Comparison of ENCODE assay signal across 16 cellular contexts in genomic region chr2:162198239-162198638, GRCh38. TPM values are rescaled to one million over a fixed set of nuclear protein-coding genes. Genes with fewer than 3 reads are reported as not detected.
DNase-seq lines count a peak whose midpoint lies in the region; ATAC-seq, FAIRE-seq and TF ChIP-seq lines count a peak whose summit lies in the region.
"Had no signal": no experiment of that assay in that cellular context is flagged by ENCODE, and none has a peak within 500 bp of the region (broad histone marks: within the 10 kb centered on the region; RNA-seq: fewer than 3 reads in every experiment).

No MANE protein-coding gene starts in this region.

- H3K27me3 Mint-ChIP-seq in chondrocyte (ENCODE audit: low read depth) = no peaks in the 10 kb centered on the region

- no peak overlapping the region for H3K4me3 Mint-ChIP-seq in chondrocyte (ENCODE audit: unreplicated experiment)
- H3K4me3 Mint-ChIP-seq: H9 had no signal

- TF ChIP-seq EP300 in HepG2 (IDR thresholded peaks at IDR 0.05; ENCODE audit: low read depth in 2 of 2, low read length in 2 of 2) = no peak
- no peak for TF ChIP-seq EP300 in HepG2 (CRISPR knock-in tag; IDR thresholded peaks at IDR 0.05; ENCODE audit: borderline replicate concordance)
- no peak for TF ChIP-seq EP300 in gastroesophageal sphincter (IDR thresholded peaks at IDR 0.05)

- no peak overlapping the region for H2BK120ac ChIP-seq in mesenchymal stem cell (ENCODE audit: low read depth, low read length)

- H3K9ac ChIP-seq in HepG2 (ENCODE audit: insufficient read depth, low read depth, low read length) (no peak overlapping the region), mesenchymal stem cell (ENCODE audit: low read length) (no peak overlapping the region), mammary epithelial cell (ENCODE audit: insufficient read depth, low read length) (no peak overlapping the region)
- H3K9ac ChIP-seq: BLaER1 treated with 17β-estradiol and CSF1 and Interleukin-3, amounts not matched to agents 10 nM and 100 nM had no signal

- TF ChIP-seq CTCF in HepG2 (CRISPR knock-in tag; IDR thresholded peaks at IDR 0.05) (no peak), right lobe of liver (IDR thresholded peaks at IDR 0.05) (no peak), chondrocyte (IDR thresholded peaks at IDR 0.05) (no peak), mammary epithelial cell (conservative IDR thresholded peaks at IDR 0.05 in 1 of 2, IDR thresholded peaks at IDR 0.05 in 1 of 2; ENCODE audit: extremely low read depth in 1 of 2, insufficient read depth in 1 of 2, low read depth in 1 of 2, low read length in 2 of 2) (no peak), spleen (IDR thresholded peaks at IDR 0.05 in 8 of 11, conservative IDR thresholded peaks at IDR 0.05 in 3 of 11) (no peak), gastroesophageal sphincter (IDR thresholded peaks at IDR 0.05) (no peak)

- H2AK5ac ChIP-seq in mesenchymal stem cell (ENCODE audit: low read length, severe bottlenecking) = no peak overlapping the region

- no peak overlapping the region for H3K18ac ChIP-seq in mesenchymal stem cell (ENCODE audit: low read depth in 1 of 2, low read length in 2 of 2)

- H3K14ac ChIP-seq in mesenchymal stem cell (ENCODE audit: low read length in 2 of 2) = peak overlapping the region in 1 of 2 experiments; percentile 26

- H2BK12ac ChIP-seq in mesenchymal stem cell (ENCODE audit: low read length in 2 of 2) = no peak overlapping the region

- H3K27ac Mint-ChIP-seq in chondrocyte (ENCODE audit: unreplicated experiment) = peak overlapping the region; percentile 89
- H3K27ac Mint-ChIP-seq: H9 had no signal

- no peak overlapping the region for H4K8ac ChIP-seq in mesenchymal stem cell (ENCODE audit: low read length)

- no peak overlapping the region for H3K23ac ChIP-seq in mesenchymal stem cell (ENCODE audit: low read length in 2 of 2)

- H3K79me2 ChIP-seq in HepG2 (ENCODE audit: insufficient read depth, low read length) (no peaks in the 10 kb centered on the region), mammary epithelial cell (ENCODE audit: insufficient read depth, low read length) (no peaks in the 10 kb centered on the region)

- no peak for TF ChIP-seq RAD21 in HepG2 (CRISPR knock-in tag; IDR thresholded peaks at IDR 0.05)

- H2BK15ac ChIP-seq in mesenchymal stem cell (ENCODE audit: low read depth, poor library complexity, severe bottlenecking) = no peak overlapping the region

- peaks cover 65% of the 10 kb centered on the region for H3K4me1 Mint-ChIP-seq in chondrocyte (ENCODE audit: low read depth)

- H3K36me3 ChIP-seq in HepG2 (replicated peaks in 1 of 2; ENCODE audit: control insufficient read depth in 1 of 2, insufficient read depth in 2 of 2, low read length in 2 of 2) (no peaks in the 10 kb centered on the region), right lobe of liver (no peaks in the 10 kb centered on the region), mesenchymal stem cell (ENCODE audit: control insufficient read depth in 1 of 2, insufficient read depth in 2 of 2, low read depth in 1 of 2, low read length in 2 of 2) (peaks cover 0 to 100% of the 10 kb centered on the region in 2 experiments), mammary epithelial cell (ENCODE audit: insufficient read depth, low read length) (peaks cover 27% of the 10 kb centered on the region), spleen (no peaks in the 10 kb centered on the region), gastroesophageal sphincter (peaks cover 0 to 5% of the 10 kb centered on the region in 2 donors)
- H3K36me3 ChIP-seq: BLaER1 treated with 17β-estradiol and CSF1 and Interleukin-3, amounts not matched to agents 10 nM and 100 nM; MG63 had no signal

- no peak overlapping the region for H3K27ac ChIP-seq in HepG2 (ENCODE audit: extremely low read length, insufficient read depth, low read length)
- H3K27ac ChIP-seq in right lobe of liver = no peak overlapping the region
- H3K27ac ChIP-seq in mesenchymal stem cell (ENCODE audit: low read length, poor library complexity, severe bottlenecking) = no peak overlapping the region
- H3K27ac ChIP-seq in mammary epithelial cell (ENCODE audit: insufficient read depth, low read depth, low read length) = no peak overlapping the region
- H3K27ac ChIP-seq in spleen = no peak overlapping the region
- H3K27ac ChIP-seq in gastroesophageal sphincter = no peak overlapping the region
- H3K27ac ChIP-seq: 22Rv1; BLaER1 treated with 17β-estradiol and CSF1 and Interleukin-3, amounts not matched to agents 10 nM and 100 nM had no signal

- POLR2A ChIA-PET in HepG2 (lab: Yijun Ruan, JAX) = no interaction called here

- no peaks in the 10 kb centered on the region for H3K79me1 ChIP-seq in mesenchymal stem cell (replicated peaks; ENCODE audit: low read length, poor library complexity, severe bottlenecking)

- H3K4me1 ChIP-seq in HepG2 (ENCODE audit: insufficient read depth, low read length) (no peaks in the 10 kb centered on the region), right lobe of liver (no peaks in the 10 kb centered on the region), mesenchymal stem cell (ENCODE audit: control insufficient read depth, insufficient read depth, low read depth, low read length) (peaks cover 5% of the 10 kb centered on the region), mammary epithelial cell (ENCODE audit: insufficient read depth, low read length) (no peaks in the 10 kb centered on the region), spleen (no peaks in the 10 kb centered on the region), gastroesophageal sphincter (no peaks in the 10 kb centered on the region)
- H3K4me1 ChIP-seq: BLaER1 treated with 17β-estradiol and CSF1 and Interleukin-3, amounts not matched to agents 10 nM and 100 nM had no signal

- no peak for TF ChIP-seq POLR2A in HepG2 (IDR thresholded peaks at IDR 0.05; ENCODE audit: insufficient read depth in 1 of 2, low read depth in 2 of 2, low read length in 2 of 2)
- TF ChIP-seq POLR2A in right lobe of liver (IDR thresholded peaks at IDR 0.05) = no peak
- no peak for TF ChIP-seq POLR2A in spleen (IDR thresholded peaks at IDR 0.05)
- no peak for TF ChIP-seq POLR2A in gastroesophageal sphincter (IDR thresholded peaks at IDR 0.05)

- WGBS in HepG2 (ENCODE audit: low lambda C conversion rate) = 13% methylated on average over 9 of the region's 9 CpGs
- WGBS in right lobe of liver (ENCODE audit: insufficient coverage, low coverage, low lambda C conversion rate, missing lambda C conversion rate) = 75% methylated on average over 9 of the region's 9 CpGs
- 86% methylated on average over 9 of the region's 9 CpGs for WGBS in mesenchymal stem cell
- WGBS in mammary epithelial cell (ENCODE audit: low coverage, missing lambda C conversion rate) = 94% methylated on average over 9 of the region's 9 CpGs
- WGBS in spleen, 5 donors = 87 to 95% (median 94%) methylated on average over 9 of the region's 9 CpGs
- 92 to 96% methylated on average over 7 to 8 of the region's 9 CpGs for WGBS in gastroesophageal sphincter (ENCODE audit: low coverage in 1 of 2), 2 donors

- no peak overlapping the region for H4K91ac ChIP-seq in mesenchymal stem cell (ENCODE audit: low read length)

- H3K9me3 Mint-ChIP-seq in chondrocyte (ENCODE audit: low read depth) = no peaks in the 10 kb centered on the region
- H3K9me3 Mint-ChIP-seq: H9 had no signal

- no peak overlapping the region for H2BK5ac ChIP-seq in mesenchymal stem cell (ENCODE audit: low read depth, low read length, poor library complexity, severe bottlenecking)

- no peaks in the 10 kb centered on the region for H4K20me1 ChIP-seq in HepG2 (ENCODE audit: insufficient read depth, low read length)
- H4K20me1 ChIP-seq in mammary epithelial cell (ENCODE audit: insufficient read depth, low read length) = no peaks in the 10 kb centered on the region
- H4K20me1 ChIP-seq: BLaER1 treated with 17β-estradiol and CSF1 and Interleukin-3, amounts not matched to agents 10 nM and 100 nM had no signal

- dilution Hi-C loops in mammary epithelial cell (cut with HindIII; ENCODE audit: low sequenced_read_pairs) = no loop called here

- H2AFZ ChIP-seq in HepG2 (ENCODE audit: low read length) (no peak overlapping the region), mesenchymal stem cell (ENCODE audit: low read depth, low read length) (no peak overlapping the region), mammary epithelial cell (ENCODE audit: low read depth, low read length) (no peak overlapping the region)

- H3K4me3 ChIP-seq in HepG2 (replicated peaks in 1 of 3; ENCODE audit: insufficient read depth in 1 of 3, low read depth in 2 of 3, low read length in 3 of 3) (no peak overlapping the region), right lobe of liver (no peak overlapping the region), mesenchymal stem cell (ENCODE audit: insufficient read depth in 1 of 2, low read depth in 1 of 2, low read length in 2 of 2) (no peak overlapping the region), mammary epithelial cell (replicated peaks in 1 of 3; ENCODE audit: insufficient read depth in 1 of 3, low read depth in 2 of 3, low read length in 3 of 3) (no peak overlapping the region), spleen (no peak overlapping the region), gastroesophageal sphincter (no peak overlapping the region)
- H3K4me3 ChIP-seq: BLaER1 treated with 17β-estradiol and CSF1 and Interleukin-3, amounts not matched to agents 10 nM and 100 nM; MG63 had no signal

- no TSS peak for BruUV-seq in HepG2 (replicated peaks; lab: Mats Ljungman, UMichigan)
- BruUV-seq in mammary epithelial cell (replicated peaks; lab: Mats Ljungman, UMichigan) = no TSS peak

- peaks cover 53% of the 10 kb centered on the region for H3K36me3 Mint-ChIP-seq in chondrocyte (ENCODE audit: low read depth)

- H3K27me3 ChIP-seq in HepG2 (ENCODE audit: control insufficient read depth in 1 of 2, insufficient read depth in 2 of 2, low read length in 2 of 2) (no peaks in the 10 kb centered on the region; a peak in 1 of 5 replicates), right lobe of liver (no peaks in the 10 kb centered on the region), mesenchymal stem cell (ENCODE audit: control insufficient read depth in 1 of 2, insufficient read depth in 1 of 2, low read length in 2 of 2) (no peaks in the 10 kb centered on the region), mammary epithelial cell (ENCODE audit: insufficient read depth, low read length) (no peaks in the 10 kb centered on the region), spleen (replicated peaks in 1 of 7) (no peaks in the 10 kb centered on the region), gastroesophageal sphincter (no peaks in the 10 kb centered on the region)
- H3K27me3 ChIP-seq: BLaER1 treated with 17β-estradiol and CSF1 and Interleukin-3, amounts not matched to agents 10 nM and 100 nM; MG63 had no signal

- H3K4ac ChIP-seq in mesenchymal stem cell (ENCODE audit: low read depth in 1 of 2, low read length in 2 of 2) = no peak overlapping the region

- FAIRE-seq in HepG2 (lab: Jason Lieb, UNC) = no peak

- intact Hi-C loops in HepG2 (cut with micrococcal nuclease; ENCODE audit: unreplicated experiment) = no loop called here
- intact Hi-C loops in right lobe of liver (cut with DNase I) = no loop called here
- intact Hi-C loops in mammary epithelial cell (cut with micrococcal nuclease) = no loop called here
- intact Hi-C loops in spleen (cut with DNase I; ENCODE audit: low total_unique reads) = no loop called here

- CTCF ChIA-PET in HepG2 (lab: Yijun Ruan, JAX; ENCODE audit: low intra/inter-chr PET ratio, low total read pairs) (no interaction called here), mammary epithelial cell (lab: Charles Lee; ENCODE audit: low non-redundant PET) (no interaction called here)

- DNase-seq in HepG2 (ENCODE audit: low spot score) (no peak), right lobe of liver (no peak), chondrocyte (ENCODE audit: low spot score) (no peak), mesenchymal stem cell (peak; percentile 35), mammary epithelial cell (no peak), spleen (no peak), NCI-H524 (lab: John Stamatoyannopoulos, UW) (no peak)
- DNase-seq: H9, MG63, NCI-H1092 treated with DMSO at 0.1 percent for 48 hours, NCI-H1694, NCI-H446 treated with DMSO at 0.1 percent for 48 hours, SHP77 treated with DMSO at 0.1 percent for 48 hours had no signal

- no peaks in the 10 kb centered on the region for H3K9me3 ChIP-seq in HepG2 (ENCODE audit: low read length)
- no peaks in the 10 kb centered on the region for H3K9me3 ChIP-seq in right lobe of liver
- no peaks in the 10 kb centered on the region for H3K9me3 ChIP-seq in mesenchymal stem cell (ENCODE audit: control insufficient read depth, low read length)
- no peaks in the 10 kb centered on the region for H3K9me3 ChIP-seq in mammary epithelial cell (replicated peaks; ENCODE audit: insufficient read depth, low read length)
- H3K9me3 ChIP-seq in spleen = no peaks in the 10 kb centered on the region
- no peaks in the 10 kb centered on the region for H3K9me3 ChIP-seq in gastroesophageal sphincter
- H3K9me3 ChIP-seq: BLaER1 treated with 17β-estradiol and CSF1 and Interleukin-3, amounts not matched to agents 10 nM and 100 nM; MG63 had no signal

- ATAC-seq in HepG2 = 0 out of 3 replicates have a peak, but pooled peaks have one; percentile 38
- no peak for ATAC-seq in right lobe of liver
- no peak for ATAC-seq in gastroesophageal sphincter

- H3K4me2 ChIP-seq in HepG2 (ENCODE audit: low read depth, low read length) (no peak overlapping the region), mesenchymal stem cell (ENCODE audit: low read length, poor library complexity, severe bottlenecking) (no peak overlapping the region), mammary epithelial cell (ENCODE audit: insufficient read depth, low read depth, low read length) (no peak overlapping the region)
- H3K4me2 ChIP-seq: BLaER1 treated with 17β-estradiol and CSF1 and Interleukin-3, amounts not matched to agents 10 nM and 100 nM had no signal

- in situ Hi-C loops in HepG2 (cut with HindIII; ENCODE audit: extremely low pct_ligation_motif_present, low pct_unique_long_range_greater_than_20kb) (no loop called here), mammary epithelial cell (cut with MboI; ENCODE audit: low sequenced_read_pairs in 2 of 2) (no loop called here)

RNA-seq across cellular contexts. Expression of gene FAP, which starts 45.0 kb away (rescaled TPM):
- not detected in 2 replicates for total RNA-seq in HepG2 (2016; rRNA removed; fragmentation: Illumina TruSeq; extraction: Trizol)
- total RNA-seq in HepG2 (2016; cell fraction: cytosol; rRNA removed; fragmentation: Illumina TruSeq; extraction: Trizol; ENCODE audit: low read depth) = not detected in 2 replicates
- total RNA-seq in HepG2 (2016; cell fraction: insoluble cytoplasmic fraction; rRNA removed; fragmentation: Illumina TruSeq; extraction: Trizol) = not detected in 2 replicates
- total RNA-seq in HepG2 (2016; cell fraction: membrane; rRNA removed; fragmentation: Illumina TruSeq; extraction: Trizol) = not detected in 2 replicates
- total RNA-seq in HepG2 (2016; cell fraction: nucleus; rRNA removed; fragmentation: Illumina TruSeq; extraction: Trizol) = not detected in 2 replicates
- polyA plus RNA-seq in HepG2 (2011; rRNA removed) = not detected in 2 replicates
- polyA plus RNA-seq in HepG2 (2011; cell fraction: cytosol; rRNA removed) = not detected in 2 replicates
- polyA plus RNA-seq in HepG2 (2011; cell fraction: nucleus; rRNA removed) = not detected in 2 replicates
- not detected in 2 replicates for polyA plus RNA-seq in HepG2 (2012)
- not detected in 2 replicates for polyA plus RNA-seq in HepG2 (2016; cell fraction: cytosol; fragmentation: Illumina TruSeq; extraction: Trizol; ENCODE audit: low read depth)
- not detected in 2 replicates for polyA plus RNA-seq in HepG2 (2016; cell fraction: insoluble cytoplasmic fraction; fragmentation: Illumina TruSeq; extraction: Trizol; ENCODE audit: low read depth)
- not detected in 2 replicates for polyA plus RNA-seq in HepG2 (2016; cell fraction: membrane; fragmentation: Illumina TruSeq; extraction: Trizol; ENCODE audit: low read depth)
- not detected in 2 replicates for polyA plus RNA-seq in HepG2 (2016; cell fraction: nucleus; fragmentation: Illumina TruSeq; extraction: Trizol; ENCODE audit: insufficient read depth, low read depth)
- polyA minus RNA-seq in HepG2 (2011; rRNA and poly(A)+ RNA removed; ENCODE audit: low replicate concordance) = not detected in 2 replicates
- not detected in 2 replicates for polyA minus RNA-seq in HepG2 (2011; cell fraction: cytosol; rRNA and poly(A)+ RNA removed)
- not detected in 2 replicates for polyA minus RNA-seq in HepG2 (2011; cell fraction: nucleus; rRNA and poly(A)+ RNA removed)
- total RNA-seq in right lobe of liver = under 1 TPM in 4 of 6 experiments, not detected in 2; 0.22 to 0.93 (median 0.55) TPM
- total RNA-seq in chondrocyte = 163 to 205 TPM (median 171 TPM) in 3 replicates
- 13.0 TPM for polyA plus RNA-seq in mesenchymal stem cell (2013, experiment 1 of 2)
- polyA plus RNA-seq in mesenchymal stem cell (2013, experiment 2 of 2) = 17.5 TPM
- total RNA-seq in mammary epithelial cell = 100 to 1,000 TPM in 1 of 2 donors, 10 to 100 TPM in 1; 53.0 to 216 TPM
- polyA plus RNA-seq in mammary epithelial cell = 25.5 TPM
- 47.9 TPM for polyA minus RNA-seq in mammary epithelial cell
- total RNA-seq in spleen = 10 to 100 TPM in 1 of 7 donors, 1 to 10 TPM in 3, under 1 TPM in 3; 0.82 to 11.8 (median 1.0) TPM
- 1 to 10 TPM in 2 of 3 donors, under 1 TPM in 1; 0.89 to 1.9 (median 1.5) TPM for polyA plus RNA-seq in spleen
- 10 to 100 TPM in 2 of 4 donors, 1 to 10 TPM in 2; 4.6 to 14.0 (median 11.1) TPM for total RNA-seq in gastroesophageal sphincter
- total RNA-seq: H9 had no signal

RNA-seq across cellular contexts. Expression of gene GCG, which starts 46.2 kb away (rescaled TPM):
- total RNA-seq in HepG2 (2016; rRNA removed; fragmentation: Illumina TruSeq; extraction: Trizol) = not detected in 2 replicates
- total RNA-seq in HepG2 (2016; cell fraction: cytosol; rRNA removed; fragmentation: Illumina TruSeq; extraction: Trizol; ENCODE audit: low read depth) = not detected in 2 replicates
- not detected in 2 replicates for total RNA-seq in HepG2 (2016; cell fraction: insoluble cytoplasmic fraction; rRNA removed; fragmentation: Illumina TruSeq; extraction: Trizol)
- not detected in 2 replicates for total RNA-seq in HepG2 (2016; cell fraction: membrane; rRNA removed; fragmentation: Illumina TruSeq; extraction: Trizol)
- not detected in 2 replicates for total RNA-seq in HepG2 (2016; cell fraction: nucleus; rRNA removed; fragmentation: Illumina TruSeq; extraction: Trizol)
- not detected in 2 replicates for polyA plus RNA-seq in HepG2 (2011; rRNA removed)
- polyA plus RNA-seq in HepG2 (2011; cell fraction: cytosol; rRNA removed) = not detected in 2 replicates
- polyA plus RNA-seq in HepG2 (2011; cell fraction: nucleus; rRNA removed) = not detected in 2 replicates
- not detected in 2 replicates for polyA plus RNA-seq in HepG2 (2012)
- polyA plus RNA-seq in HepG2 (2016; cell fraction: cytosol; fragmentation: Illumina TruSeq; extraction: Trizol; ENCODE audit: low read depth) = not detected in 2 replicates
- polyA plus RNA-seq in HepG2 (2016; cell fraction: insoluble cytoplasmic fraction; fragmentation: Illumina TruSeq; extraction: Trizol; ENCODE audit: low read depth) = not detected in 2 replicates
- polyA plus RNA-seq in HepG2 (2016; cell fraction: membrane; fragmentation: Illumina TruSeq; extraction: Trizol; ENCODE audit: low read depth) = not detected in 2 replicates
- polyA plus RNA-seq in HepG2 (2016; cell fraction: nucleus; fragmentation: Illumina TruSeq; extraction: Trizol; ENCODE audit: insufficient read depth, low read depth) = not detected in 2 replicates
- not detected in 2 replicates for polyA minus RNA-seq in HepG2 (2011; rRNA and poly(A)+ RNA removed; ENCODE audit: low replicate concordance)
- not detected in 2 replicates for polyA minus RNA-seq in HepG2 (2011; cell fraction: cytosol; rRNA and poly(A)+ RNA removed)
- polyA minus RNA-seq in HepG2 (2011; cell fraction: nucleus; rRNA and poly(A)+ RNA removed) = not detected in 2 replicates
- not detected for total RNA-seq in right lobe of liver
- 0.31 TPM in 1 of 3 replicates, not detected in the others for total RNA-seq in chondrocyte
- not detected for polyA plus RNA-seq in mesenchymal stem cell (2013, experiment 1 of 2)
- polyA plus RNA-seq in mesenchymal stem cell (2013, experiment 2 of 2) = not detected
- total RNA-seq in mammary epithelial cell = not detected
- polyA plus RNA-seq in mammary epithelial cell = not detected
- not detected for polyA minus RNA-seq in mammary epithelial cell
- not detected for total RNA-seq in spleen
- under 1 TPM in 2 of 3 donors, not detected in 1; 0.21 to 0.28 TPM for polyA plus RNA-seq in spleen
- not detected for total RNA-seq in gastroesophageal sphincter
- total RNA-seq: H9 had no signal
